ENCODE assay signal across 32 cellular contexts in the genomic region with DNA sequence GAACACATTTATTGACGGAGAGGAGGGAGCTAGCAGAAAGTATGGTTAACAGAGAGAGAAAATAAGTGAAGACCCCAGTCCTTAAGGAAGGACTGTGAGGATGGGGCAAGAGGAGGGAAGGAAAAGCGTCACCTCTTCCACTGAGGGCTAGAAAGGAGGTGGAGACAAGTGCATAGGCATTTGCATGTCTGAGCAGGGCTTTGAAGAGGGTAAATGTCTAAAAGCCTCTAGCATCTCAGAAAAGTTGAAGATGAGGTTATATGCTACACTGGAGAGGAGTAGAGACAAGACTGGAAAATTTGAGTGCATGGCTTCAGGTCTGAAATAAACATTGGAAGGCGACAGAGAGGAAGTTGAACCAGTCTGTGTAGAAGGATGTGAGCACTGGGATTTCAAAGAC.
"Had no signal": no experiment of that assay in that cellular context is flagged by ENCODE, and none has a peak within 500 bp of the region (broad histone marks: within the 10 kb centered on the region; RNA-seq: fewer than 3 reads in every experiment).

No MANE protein-coding gene starts in this region.

- H3K27ac Mint-ChIP-seq: activated CD4-positive, alpha-beta T cell treated with anti-CD3 and anti-CD28 coated beads, Interleukin-2, amount 10 ng/mL, durations not matched to agents 7 days and 5 days; activated CD8-positive, alpha-beta T cell treated with anti-CD3 and anti-CD28 coated beads, Interleukin-2, amount 10 ng/mL, durations not matched to agents 7 days and 5 days; activated naive CD4-positive, alpha-beta T cell treated with anti-CD3 and anti-CD28 coated beads for 36 hours; activated naive CD4-positive, alpha-beta T cell treated with anti-CD3 and anti-CD28 coated beads, Interleukin-2, amount 50 U/mL, for 72 hours; activated T-cell treated with anti-CD3 and anti-CD28 coated beads, Interleukin-2, amount 50 U/mL, for 24 hours; T-cell had no signal

- ATAC-seq: activated CD8-positive, alpha-beta T cell treated with anti-CD3 and anti-CD28 coated beads, Interleukin-2, amount 10 ng/mL, durations not matched to agents 7 days and 5 days; activated naive CD4-positive, alpha-beta T cell treated with anti-CD3 and anti-CD28 coated beads, Interleukin-2, amount 50 U/mL, for 72 hours; Right ventricle myocardium inferior; SK-N-SH treated with all-trans-retinoic acid at 6 μM for 48 hours; T-cell had no signal

- H3K27me3 ChIP-seq: brain microvascular endothelial cell, MG63 had no signal

- H3K36me3 Mint-ChIP-seq: activated naive CD4-positive, alpha-beta T cell treated with anti-CD3 and anti-CD28 coated beads, Interleukin-2, amount 50 U/mL, for 72 hours; T-cell had no signal

- H3K4me3 Mint-ChIP-seq: activated CD4-positive, alpha-beta T cell treated with anti-CD3 and anti-CD28 coated beads, Interleukin-2, amount 10 ng/mL, durations not matched to agents 7 days and 5 days; activated CD8-positive, alpha-beta T cell treated with anti-CD3 and anti-CD28 coated beads, Interleukin-2, amount 10 ng/mL, durations not matched to agents 7 days and 5 days; activated naive CD4-positive, alpha-beta T cell treated with anti-CD3 and anti-CD28 coated beads for 36 hours; activated T-cell treated with anti-CD3 and anti-CD28 coated beads, Interleukin-2, amount 50 U/mL, for 24 hours; T-cell had no signal

- H3K9me3 ChIP-seq: MG63 had no signal

- H3K4me1 Mint-ChIP-seq: activated CD4-positive, alpha-beta T cell treated with anti-CD3 and anti-CD28 coated beads, Interleukin-2, amount 10 ng/mL, durations not matched to agents 7 days and 5 days had no signal

- H3K27me3 Mint-ChIP-seq: activated CD4-positive, alpha-beta T cell treated with anti-CD3 and anti-CD28 coated beads, Interleukin-2, amount 10 ng/mL, durations not matched to agents 7 days and 5 days; activated T-cell treated with anti-CD3 and anti-CD28 coated beads, Interleukin-2, amount 50 U/mL, for 24 hours; T-cell had no signal

- H3K4me2 ChIP-seq: PC-9 had no signal

- DNase-seq: activated CD4-positive, alpha-beta T cell treated with anti-CD3 and anti-CD28 coated beads, Interleukin-2, amount 10 ng/mL, durations not matched to agents 7 days and 5 days; activated CD4-positive, alpha-beta T cell treated with anti-CD3 and anti-CD28 coated beads, Interleukin-2, amount 50 U/mL, for 48 hours; activated CD8-positive, alpha-beta T cell treated with anti-CD3 and anti-CD28 coated beads, Interleukin-2, amount 10 ng/mL, durations not matched to agents 7 days and 5 days; activated gamma-delta T cell treated with Interleukin-2 at 50 U/mL for 16 hours; activated naive CD4-positive, alpha-beta T cell treated with anti-CD3 and anti-CD28 coated beads for 36 hours; activated T-cell treated with anti-CD3 and anti-CD28 coated beads, Interleukin-2, amount 50 U/mL, for 24 hours; amniotic stem cell; aorta; brain microvascular endothelial cell; Kasumi-1; KG1; MG63; NCI-H1048; NCI-H1105 treated with DMSO at 0.1 percent for 48 hours; NCI-H1436; NCI-H1694; NCI-H1930; NCI-H2081 treated with DMSO at 0.1 percent for 48 hours; NCI-H345; NCI-H510A; NCI-H526; NCI-H748 treated with DMSO at 0.1 percent for 48 hours; PC-9; SIG-M5; T-cell; T-helper 2 cell; T-helper 9 cell; WERI-Rb-1 had no signal

- H3K27ac ChIP-seq: brain microvascular endothelial cell, PC-9, RWPE1, WERI-Rb-1 had no signal

- H3K4me3 ChIP-seq: MG63, PC-9 had no signal

- H3K9me3 Mint-ChIP-seq: activated naive CD4-positive, alpha-beta T cell treated with anti-CD3 and anti-CD28 coated beads for 36 hours; activated naive CD4-positive, alpha-beta T cell treated with anti-CD3 and anti-CD28 coated beads, Interleukin-2, amount 50 U/mL, for 72 hours had no signal

- H3K36me3 ChIP-seq: brain microvascular endothelial cell, MG63, WERI-Rb-1 had no signal
